ENCODE assay signal across 2 cellular contexts in genomic region chr16:75209514-75209913, GRCh38.
A peak's percentile ranks its signal among the peaks of the same experiment; 100 is the strongest.
TF ChIP-seq lines count a peak whose summit lies in the region.

No MANE protein-coding gene starts in this region.

TF ChIP-seq in HEK293, 187 proteins besides CTCF, POLR2A, EP300 and RAD21:
- peak; percentile 22; the same call in 1 of the 2 replicates for TF ChIP-seq PRDM10 (tag by site-specific recombination; IDR thresholded peaks at IDR 0.05)

TF ChIP-seq in HepG2, 621 proteins besides CTCF, POLR2A, EP300 and RAD21:
- 0 out of 2 replicates have a peak, but pooled peaks have one; percentile 20 for TF ChIP-seq ZNF770 (CRISPR knock-in tag; IDR thresholded peaks at IDR 0.05)
